Comparison of ENCODE assay signal across 8 cellular contexts in genomic region chr1:204350857-204351573, GRCh38. TPM values are rescaled to one million over a fixed set of nuclear protein-coding genes. Genes with fewer than 3 reads are reported as not detected.
DNase-seq lines count a peak whose midpoint lies in the region; ATAC-seq and TF ChIP-seq lines count a peak whose summit lies in the region.

No MANE protein-coding gene starts in this region.

- CTCF ChIA-PET in MCF 10A (lab: Yijun Ruan, JAX): interaction anchor here (0.5 to 8.3 kb wide), 13 partner anchors 11 to 1352 kb away, joined by 3 to 114 read pairs (median 5); partner anchors contain the start of genes ETNK2 and PLEKHA6

- no peaks in the 10 kb centered on the region for H3K9me3 Mint-ChIP-seq in MCF 10A (ENCODE audit: unreplicated experiment)

- intact Hi-C loops in MCF 10A (cut with micrococcal nuclease): no loop called here

- H3K27ac Mint-ChIP-seq in MCF 10A (ENCODE audit: low read depth, unreplicated experiment): no peak overlapping the region

- POLR2A ChIA-PET in MCF 10A (lab: Yijun Ruan, JAX): interaction anchor here (0.5 to 2.4 kb wide), 12 partner anchors 9 to 490 kb away, joined by 3 to 11 read pairs (median 4); partner anchors contain the start of gene PLEKHA6

- no peak for TF ChIP-seq CTCF in MCF 10A (IDR thresholded peaks at IDR 0.05; ENCODE audit: unreplicated experiment)

- no peaks in the 10 kb centered on the region for H3K4me1 Mint-ChIP-seq in MCF 10A (ENCODE audit: insufficient read depth, unreplicated experiment)

- no peaks in the 10 kb centered on the region for H3K36me3 Mint-ChIP-seq in MCF 10A (ENCODE audit: insufficient read depth, unreplicated experiment)

- no peak for ATAC-seq in GM18858 (IDR thresholded peaks at IDR 0.05; ENCODE audit: unreplicated experiment)
- ATAC-seq in HG03457 (IDR thresholded peaks at IDR 0.05; ENCODE audit: unreplicated experiment): no peak
- ATAC-seq in GM21390 (IDR thresholded peaks at IDR 0.05; ENCODE audit: unreplicated experiment): no peak

- BruUV-seq in MCF 10A (replicated peaks; lab: Mats Ljungman, UMichigan): no TSS peak

- H3K4me3 Mint-ChIP-seq in MCF 10A (ENCODE audit: unreplicated experiment): no peak overlapping the region

- DNase-seq in ELF-1 (ENCODE audit: low read depth, low spot score) (peak; percentile 92), NCI-H69 (lab: John Stamatoyannopoulos, UW) (peak; percentile 88), fibroblast of the conjunctiva (ENCODE audit: low read depth) (peak; percentile 71), nucleus accumbens (lab: John Stamatoyannopoulos, UW) (peak; percentile 28 to 94 (median 82)), MCF 10A (ENCODE audit: unreplicated experiment) (no peak)

- no peaks in the 10 kb centered on the region for H3K27me3 Mint-ChIP-seq in MCF 10A (ENCODE audit: insufficient read depth, unreplicated experiment)

RNA-seq across cellular contexts. Expression of gene PLEKHA6, which starts 8.7 kb away (rescaled TPM):
- total RNA-seq in MCF 10A (2022): 65.9 and 75.9 TPM in 2 replicates
